In the genomic region with DNA sequence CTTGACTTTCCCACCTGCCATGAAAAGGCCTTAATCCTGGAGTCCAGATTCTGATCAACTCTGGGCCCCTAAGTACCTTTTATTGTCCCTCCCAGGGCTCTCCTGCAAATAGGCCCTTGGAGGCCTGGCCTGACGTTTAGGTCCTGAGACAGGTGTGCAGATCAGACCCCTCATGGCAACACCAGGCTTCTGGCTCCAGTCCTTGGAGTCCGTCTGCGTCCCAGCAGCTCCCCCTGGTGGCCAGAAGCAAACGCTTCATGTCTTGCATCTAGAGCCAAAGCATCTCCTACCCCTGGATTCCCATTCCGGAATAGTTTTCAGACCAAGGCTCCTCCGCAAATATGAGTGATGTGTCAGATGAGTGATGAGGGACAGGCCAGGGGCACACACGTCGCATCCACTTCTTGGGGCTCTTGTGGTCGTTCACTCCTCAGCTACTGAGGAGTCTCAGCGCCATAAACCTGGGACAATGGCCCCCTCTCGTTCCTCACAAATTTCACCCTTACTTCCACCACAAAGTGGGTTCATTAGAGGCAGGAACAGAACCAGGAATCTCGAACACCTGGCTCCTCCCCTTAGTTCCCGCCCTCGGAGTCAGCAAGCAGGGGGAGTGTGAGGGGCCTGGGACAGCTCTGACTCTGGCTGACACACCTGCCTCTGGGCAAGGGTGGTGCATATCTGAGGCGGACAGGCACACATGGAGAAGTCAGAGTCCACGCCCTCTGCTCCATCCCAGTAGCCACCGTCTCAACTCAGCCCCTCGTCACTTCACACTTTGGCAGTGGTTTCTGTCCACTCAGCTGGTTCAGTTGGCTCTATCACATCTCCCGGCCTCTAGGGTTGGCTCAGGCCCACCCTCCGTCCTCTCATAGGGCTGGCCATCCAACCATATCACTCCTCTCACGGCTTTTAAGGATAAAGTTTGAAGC, we compare ENCODE assay signal across 8 cellular contexts.
DNase-seq lines count a peak whose midpoint lies in the region; ATAC-seq and TF ChIP-seq lines count a peak whose summit lies in the region.

No MANE protein-coding gene starts in this region.

- peak; percentile 66 for ATAC-seq in GM21786 (IDR thresholded peaks at IDR 0.05; ENCODE audit: unreplicated experiment)
- no peak for ATAC-seq in GM19397 (IDR thresholded peaks at IDR 0.05; ENCODE audit: unreplicated experiment)

- H3K27ac ChIP-seq in left ventricle myocardium inferior (replicated peaks), result no peak overlapping the region

- no peaks in the 10 kb centered on the region for H3K36me3 ChIP-seq in left ventricle myocardium inferior

- H3K27me3 ChIP-seq in left ventricle myocardium inferior (ENCODE audit: low read depth), result peaks cover 22% of the 10 kb centered on the region

- TF ChIP-seq CTCF in left ventricle myocardium inferior (IDR thresholded peaks at IDR 0.05; ENCODE audit: borderline replicate concordance), result peak; percentile 89

- no peak overlapping the region for H3K4me3 ChIP-seq in left ventricle myocardium inferior

- intact Hi-C loops in left ventricle myocardium inferior (cut with micrococcal nuclease), result loop anchor here (5.0 kb wide), 1 partner anchor 475 kb away; no protein-coding TSS in a partner anchor

- DNase-seq in AG08396 (ENCODE audit: low spot score), result peak; percentile 82
- peak; percentile 40 for DNase-seq in NCI-H1694 (lab: John Stamatoyannopoulos, UW)
- peak; percentile 53 to 65 (median 62) for DNase-seq in T-helper 2 cell
- peak; percentile 60 for DNase-seq in amniotic stem cell (lab: John Stamatoyannopoulos, UW)
- DNase-seq in left ventricle myocardium inferior, result peak; percentile 77
- DNase-seq in renal cortical epithelial cell (ENCODE audit: low read depth), result peak; percentile 60

- peaks cover 15% of the 10 kb centered on the region for H3K4me1 ChIP-seq in left ventricle myocardium inferior

- H3K9me3 ChIP-seq in left ventricle myocardium inferior (replicated peaks), result no peaks in the 10 kb centered on the region
